Comparison of ENCODE assay signal across 22 cellular contexts in genomic region chr4:95910749-95911148, GRCh38.
"Had no signal": no experiment of that assay in that cellular context is flagged by ENCODE, and none has a peak within 500 bp of the region (broad histone marks: within the 10 kb centered on the region; RNA-seq: fewer than 3 reads in every experiment).

No MANE protein-coding gene starts in this region.

- DNase-seq: activated CD4-positive, alpha-beta T cell treated with anti-CD3 and anti-CD28 coated beads for 4 hours; activated CD4-positive, alpha-beta T cell treated with anti-CD3 and anti-CD28 coated beads, Interleukin-2, amount 50 U/mL, for 4 hours; activated effector memory CD4-positive, alpha-beta T cell treated with Interleukin-2 at 50 U/mL for 16 hours; activated naive CD4-positive, alpha-beta T cell treated with Interleukin-2 at 50 U/mL for 16 hours; activated T-cell treated with anti-CD3 and anti-CD28 coated beads for 4 hours; anterior cingulate cortex; dermis blood vessel endothelial cell; effector CD4-positive, alpha-beta T cell; erythroblast; gastrocnemius medialis; immature natural killer cell; kidney; left colon; midbrain; naive thymus-derived CD4-positive, alpha-beta T cell; nucleus accumbens; psoas muscle; sigmoid colon; small intestine; stimulated activated CD4-positive, alpha-beta T cell treated with anti-CD3 and anti-CD28 coated beads, Interleukin-4, amount 100 ng/mL, for 24 hours; stimulated activated naive CD8-positive, alpha-beta T cell treated with anti-CD3 and anti-CD28 coated beads, Interleukin-15, amount 100 ng/mL, for 72 hours; uterus had no signal
